Comparison of ENCODE assay signal across 8 cellular contexts in genomic region chr10:43573250-43574034, GRCh38. TPM values are rescaled to one million over a fixed set of nuclear protein-coding genes. Genes with fewer than 3 reads are reported as not detected.
DNase-seq lines count a peak whose midpoint lies in the region; ATAC-seq and TF ChIP-seq lines count a peak whose summit lies in the region.

No MANE protein-coding gene starts in this region.

- H3K9ac ChIP-seq in MM.1S (ENCODE audit: low read length), result no peak overlapping the region

- H3K79me2 ChIP-seq in MM.1S (ENCODE audit: low read length), result no peaks in the 10 kb centered on the region

- H2AFZ ChIP-seq in MM.1S (ENCODE audit: low read length), result no peak overlapping the region

- H3K27ac ChIP-seq in CD4-positive, alpha-beta T cell (ENCODE audit: low read depth, low read length), result peak overlapping the region; percentile 49
- H3K27ac ChIP-seq in MM.1S (ENCODE audit: low read length), result no peak overlapping the region

- H3K4me1 Mint-ChIP-seq in CD4-positive, alpha-beta T cell (ENCODE audit: low read depth), result peaks cover 58% of the 10 kb centered on the region
- H3K4me1 Mint-ChIP-seq in osteocyte (ENCODE audit: unreplicated experiment), result peaks cover 16% of the 10 kb centered on the region

- H3K4me3 ChIP-seq in epithelial cell of esophagus (ENCODE audit: low read length) (peak overlapping the region; percentile 37), MM.1S (ENCODE audit: low read length) (no peak overlapping the region)

- H3K36me3 Mint-ChIP-seq in CD4-positive, alpha-beta T cell (ENCODE audit: low read depth), result peaks cover 15% of the 10 kb centered on the region
- H3K36me3 Mint-ChIP-seq in osteocyte (ENCODE audit: unreplicated experiment), result peaks cover 5% of the 10 kb centered on the region

- no peaks in the 10 kb centered on the region for H3F3A ChIP-seq in MM.1S (ENCODE audit: insufficient read depth, low read length)

- no peak for DNase-seq in CD4-positive, alpha-beta T cell
- DNase-seq in OCI-M1 (lab: John Stamatoyannopoulos, UW), result peak; percentile 52
- DNase-seq in epithelial cell of esophagus (ENCODE audit: low read depth), result peak; percentile 13
- no peak for DNase-seq in osteocyte (ENCODE audit: extremely low spot score, unreplicated experiment)
- no peak for DNase-seq in DMS153 (lab: John Stamatoyannopoulos, UW)
- no peak for DNase-seq in MM.1S
- DNase-seq in NCI-H146 treated with DMSO at 0.1 percent for 48 hours (lab: John Stamatoyannopoulos, UW; ENCODE audit: unreplicated experiment), result no peak
- no peak for DNase-seq in activated CD8-positive, alpha-beta memory T cell treated with anti-CD3 and anti-CD28 coated beads, Interleukin-2, amount 50 U/mL, for 4 hours

- no peaks in the 10 kb centered on the region for H3K9me3 ChIP-seq in CD4-positive, alpha-beta T cell (ENCODE audit: control insufficient read depth, low read length)
- H3K9me3 ChIP-seq in MM.1S (replicated peaks; ENCODE audit: insufficient read depth, low read length), result no peaks in the 10 kb centered on the region

- ATAC-seq in CD4-positive, alpha-beta T cell (ENCODE audit: poor library complexity), result no peak

- intact Hi-C loops in CD4-positive, alpha-beta T cell (cut with DNase I, micrococcal nuclease), result loop anchor here in 1 of 2 experiments (2.0 to 10.0 kb wide), 6 partner anchors 75 to 1021 kb away; partner anchors contain the start of genes BMS1, CSGALNACT2 and ZNF32

- POLR2A ChIA-PET in CD4-positive, alpha-beta T cell (lab: Charles Lee), result interaction anchor here (0.6 to 3.6 kb wide), 7 partner anchors 21 to 435 kb away, joined by 3 to 23 read pairs (median 14); partner anchors contain the start of genes CSGALNACT2, HNRNPF, ZNF32 and ZNF485

- peak overlapping the region; percentile 82 for H3K4me3 Mint-ChIP-seq in CD4-positive, alpha-beta T cell
- H3K4me3 Mint-ChIP-seq in osteocyte (ENCODE audit: unreplicated experiment), result peak overlapping the region; percentile 79

- H3K27ac Mint-ChIP-seq in CD4-positive, alpha-beta T cell, result peak overlapping the region; percentile 66
- peak overlapping the region; percentile 74 for H3K27ac Mint-ChIP-seq in osteocyte (ENCODE audit: unreplicated experiment)

- TF ChIP-seq CTCF in CD4-positive, alpha-beta T cell (IDR thresholded peaks at IDR 0.05), result no peak
- TF ChIP-seq CTCF in epithelial cell of esophagus (IDR thresholded peaks at IDR 0.05; ENCODE audit: insufficient read depth, low read depth, low read length, missing control alignments), result no peak
- no peak for TF ChIP-seq CTCF in osteocyte (IDR thresholded peaks at IDR 0.05)
- TF ChIP-seq CTCF in MM.1S (IDR thresholded peaks at IDR 0.05; ENCODE audit: low read length), result no peak

- H3K4me1 ChIP-seq in MM.1S (ENCODE audit: low read length), result no peaks in the 10 kb centered on the region

- CTCF ChIA-PET in CD4-positive, alpha-beta T cell (lab: Charles Lee), result no interaction called here

- H3K27me3 Mint-ChIP-seq in CD4-positive, alpha-beta T cell, result no peaks in the 10 kb centered on the region
- peaks cover 9% of the 10 kb centered on the region for H3K27me3 Mint-ChIP-seq in osteocyte (ENCODE audit: unreplicated experiment)

- H3K9me2 ChIP-seq in MM.1S (replicated peaks; ENCODE audit: insufficient read depth, low read length), result no peaks in the 10 kb centered on the region

- H3K36me3 ChIP-seq in MM.1S (replicated peaks; ENCODE audit: insufficient read depth, low read length), result no peaks in the 10 kb centered on the region

- peaks cover 6% of the 10 kb centered on the region for H3K9me3 Mint-ChIP-seq in CD4-positive, alpha-beta T cell
- H3K9me3 Mint-ChIP-seq in osteocyte (ENCODE audit: unreplicated experiment), result no peaks in the 10 kb centered on the region

- H4K20me1 ChIP-seq in MM.1S (ENCODE audit: insufficient read depth, low read length), result no peaks in the 10 kb centered on the region

- H3K4me2 ChIP-seq in MM.1S (ENCODE audit: low read depth, low read length), result no peak overlapping the region

- no peaks in the 10 kb centered on the region for H3K27me3 ChIP-seq in CD4-positive, alpha-beta T cell (ENCODE audit: control insufficient read depth, insufficient read depth, low read length)
- no peaks in the 10 kb centered on the region for H3K27me3 ChIP-seq in MM.1S (replicated peaks; ENCODE audit: insufficient read depth, low read length)

RNA-seq across cellular contexts. Expression of gene ZNF239, which starts 1.0 kb away (rescaled TPM):
- under 1 TPM; 0.59 to 0.63 TPM for total RNA-seq in CD4-positive, alpha-beta T cell
- total RNA-seq in osteocyte, result 3.7 and 4.5 TPM in 2 replicates

RNA-seq across cellular contexts. Expression of gene ZNF485, which starts 32.8 kb away (rescaled TPM):
- 1 to 10 TPM in 1 of 2 experiments, under 1 TPM in 1; 0.75 to 1.2 TPM for total RNA-seq in CD4-positive, alpha-beta T cell
- 1.7 and 2.4 TPM in 2 replicates for total RNA-seq in osteocyte

Comparison
In these comparisons a context has a peak if more than half of its experiments do, and no peak if none do; other contexts are left out.
1. DNase-seq: peak in OCI-M1 (single experiment) and epithelial cell of esophagus (single experiment); none in CD4-positive, alpha-beta T cell (0 of 10), osteocyte (single experiment), DMS153 (single experiment), MM.1S (single experiment), NCI-H146 treated with DMSO at 0.1 percent for 48 hours (single experiment) and activated CD8-positive, alpha-beta memory T cell treated with anti-CD3 and anti-CD28 coated beads, Interleukin-2, amount 50 U/mL, for 4 hours (single experiment).